In genomic region chr4:143745874-143746273, GRCh38 we compare ENCODE assay signal across 39 cellular contexts. TPM values are rescaled to one million over a fixed set of nuclear protein-coding genes. Genes with fewer than 3 reads are reported as not detected.
"Had no signal": no experiment of that assay in that cellular context is flagged by ENCODE, and none has a peak within 500 bp of the region (broad histone marks: within the 10 kb centered on the region; RNA-seq: fewer than 3 reads in every experiment).

No MANE protein-coding gene starts in this region.

- H3K9me3 ChIP-seq: MG63 had no signal

- H3K36me3 ChIP-seq: MG63 had no signal

- H3K4me3 ChIP-seq: MG63 had no signal

- H3K27me3 ChIP-seq: MG63 had no signal

- DNase-seq: Kasumi-1, MG63, MM.1S, MV-4-11, NCI-H1048, NCI-H1092, NCI-H1092 treated with DMSO at 0.1 percent for 48 hours, NCI-H1105, NCI-H1105 treated with DMSO at 0.1 percent for 48 hours, NCI-H1417, NCI-H1417 treated with DMSO at 0.1 percent for 48 hours, NCI-H1436, NCI-H1436 treated with DMSO at 0.1 percent for 48 hours, NCI-H146, NCI-H1694, NCI-H1694 treated with DMSO at 0.1 percent for 48 hours, NCI-H187, NCI-H187 treated with DMSO at 0.1 percent for 48 hours, NCI-H1930, NCI-H2029, NCI-H2029 treated with DMSO at 0.1 percent for 48 hours, NCI-H2081, NCI-H2081 treated with DMSO at 0.1 percent for 48 hours, NCI-H2107, NCI-H2171, NCI-H2171 treated with DMSO at 0.1 percent for 48 hours, NCI-H2227 treated with DMSO at 0.1 percent for 48 hours, NCI-H226, NCI-H345, NCI-H446, NCI-H446 treated with DMSO at 0.1 percent for 48 hours, NCI-H510A, NCI-H510A treated with DMSO at 0.1 percent for 48 hours, NCI-H524, NCI-H524 treated with DMSO at 0.1 percent for 48 hours had no signal

RNA-seq across cellular contexts. Expression of gene FREM3, which starts 45.4 kb away (rescaled TPM):
- total RNA-seq: LHCN-M2, M059J, MCF 10A, NCI-H460 had no signal
